ENCODE assay signal across 32 cellular contexts in the genomic region with DNA sequence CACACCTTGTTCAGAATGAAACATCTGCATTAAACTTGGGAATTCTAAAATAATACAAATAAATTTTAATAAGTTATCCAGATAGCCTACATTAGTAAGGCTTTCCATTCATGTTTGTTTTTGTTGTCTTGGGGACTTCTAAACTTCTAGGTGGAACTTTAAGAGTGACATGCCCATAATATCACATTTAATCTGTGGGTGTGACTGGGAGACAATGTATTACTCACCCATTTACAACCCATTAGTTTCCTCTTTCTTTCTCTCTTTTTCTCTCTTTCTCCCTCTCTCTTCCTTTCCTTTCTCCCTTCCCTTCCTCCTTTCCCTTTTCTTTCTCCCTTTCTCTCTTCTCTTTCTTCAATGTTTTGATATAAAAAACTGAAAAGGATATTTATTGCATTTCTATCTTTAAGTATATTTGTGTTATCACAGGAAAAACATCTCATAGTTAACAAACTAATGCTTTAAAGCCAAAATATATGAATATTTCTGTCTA.
"Had no signal": no experiment of that assay in that cellular context is flagged by ENCODE, and none has a peak within 500 bp of the region (broad histone marks: within the 10 kb centered on the region; RNA-seq: fewer than 3 reads in every experiment).

No MANE protein-coding gene starts in this region.

- H3K27me3 Mint-ChIP-seq: activated CD4-positive, alpha-beta T cell treated with anti-CD3 and anti-CD28 coated beads for 36 hours; progenitor cell of endocrine pancreas; stimulated activated memory B cell treated with anti-CD40 and anti-IgM and Interleukin-4, amounts not matched to agents 10 μg/mL and 1 μg/mL and 100 μg/mL, for 72 hours; stimulated activated naive CD8-positive, alpha-beta T cell treated with anti-CD3 and anti-CD28 coated beads, Interleukin-15, amount 100 ng/mL, for 72 hours had no signal

- FAIRE-seq: endothelial cell of umbilical vein had no signal

- H3K27me3 ChIP-seq: adrenal gland, body of pancreas, colonic mucosa, left lung, uterus had no signal

- H3K27ac Mint-ChIP-seq: activated CD4-positive, alpha-beta T cell treated with anti-CD3 and anti-CD28 coated beads for 36 hours; activated naive CD4-positive, alpha-beta T cell treated with anti-CD3 and anti-CD28 coated beads, Interleukin-2, amount 50 U/mL, for 72 hours; immature natural killer cell; nephron; progenitor cell of endocrine pancreas; stimulated activated memory B cell treated with anti-CD40 and anti-IgM and Interleukin-4, amounts not matched to agents 10 μg/mL and 1 μg/mL and 100 μg/mL, for 72 hours; stimulated activated naive CD8-positive, alpha-beta T cell treated with anti-CD3 and anti-CD28 coated beads, Interleukin-15, amount 100 ng/mL, for 72 hours; type B pancreatic cell had no signal

- ATAC-seq: activated CD4-positive, alpha-beta T cell treated with anti-CD3 and anti-CD28 coated beads for 36 hours; activated naive CD4-positive, alpha-beta T cell treated with anti-CD3 and anti-CD28 coated beads, Interleukin-2, amount 50 U/mL, for 72 hours; body of pancreas; heart left ventricle; left lung; lower lobe of right lung; sciatic nerve; stimulated activated memory B cell treated with anti-CD40 and anti-IgM and Interleukin-4, amounts not matched to agents 10 μg/mL and 1 μg/mL and 100 μg/mL, for 72 hours; stimulated activated naive CD8-positive, alpha-beta T cell treated with anti-CD3 and anti-CD28 coated beads, Interleukin-15, amount 100 ng/mL, for 72 hours had no signal

- H3K27ac ChIP-seq: adrenal gland, body of pancreas, cardiac muscle cell, colonic mucosa, heart left ventricle, left lung, lower lobe of right lung, uterus had no signal

- H3K4me3 ChIP-seq: adrenal gland, body of pancreas, cardiac muscle cell, colonic mucosa, heart left ventricle, left lung, lower lobe of right lung, smooth muscle cell, uterus had no signal

- H3K9me3 Mint-ChIP-seq: activated naive CD4-positive, alpha-beta T cell treated with anti-CD3 and anti-CD28 coated beads, Interleukin-2, amount 50 U/mL, for 72 hours; nephron; stimulated activated memory B cell treated with anti-CD40 and anti-IgM and Interleukin-4, amounts not matched to agents 10 μg/mL and 1 μg/mL and 100 μg/mL, for 72 hours; stimulated activated naive CD8-positive, alpha-beta T cell treated with anti-CD3 and anti-CD28 coated beads, Interleukin-15, amount 100 ng/mL, for 72 hours; type B pancreatic cell had no signal

- H3K36me3 ChIP-seq: adrenal gland, cardiac muscle cell, colonic mucosa, heart left ventricle, left lung, lower lobe of right lung, uterus had no signal

- H3K9me3 ChIP-seq: adrenal gland, body of pancreas, colonic mucosa, heart left ventricle, left lung, lower lobe of right lung, uterus had no signal

- H3K4me3 Mint-ChIP-seq: activated CD4-positive, alpha-beta T cell treated with anti-CD3 and anti-CD28 coated beads for 36 hours; immature natural killer cell; nephron; stimulated activated memory B cell treated with anti-CD40 and anti-IgM and Interleukin-4, amounts not matched to agents 10 μg/mL and 1 μg/mL and 100 μg/mL, for 72 hours; stimulated activated naive CD8-positive, alpha-beta T cell treated with anti-CD3 and anti-CD28 coated beads, Interleukin-15, amount 100 ng/mL, for 72 hours; type B pancreatic cell had no signal

- H3K36me3 Mint-ChIP-seq: activated naive CD4-positive, alpha-beta T cell treated with anti-CD3 and anti-CD28 coated beads, Interleukin-2, amount 50 U/mL, for 72 hours; stimulated activated memory B cell treated with anti-CD40 and anti-IgM and Interleukin-4, amounts not matched to agents 10 μg/mL and 1 μg/mL and 100 μg/mL, for 72 hours; type B pancreatic cell had no signal

- H3K4me1 ChIP-seq: body of pancreas, colonic mucosa, uterus had no signal

- DNase-seq: activated CD4-positive, alpha-beta T cell treated with anti-CD3 and anti-CD28 coated beads for 36 hours; activated CD4-positive, CD25-positive, alpha-beta regulatory T cell; activated gamma-delta T cell treated with Interleukin-2 at 50 U/mL for 16 hours; adrenal gland; aorta; body of pancreas; cerebellar nuclear complex; colonic mucosa; foreskin fibroblast; heart left ventricle; hypothalamus; immature natural killer cell; left lung; lower lobe of right lung; mesendoderm; retina; stimulated activated CD4-positive, alpha-beta T cell treated with anti-CD3 and anti-CD28 coated beads, Interleukin-1b, Interleukin-23, amount 100 ng/mL, for 48 hours; stimulated activated CD4-positive, alpha-beta T cell treated with anti-CD3 and anti-CD28 coated beads, Interleukin-4, amount 100 ng/mL, for 4 hours; stimulated activated CD8-positive, alpha-beta memory T cell treated with anti-CD3 and anti-CD28 coated beads, Interleukin-4, amount 100 ng/mL, for 48 hours; stimulated activated naive CD8-positive, alpha-beta T cell treated with anti-CD3 and anti-CD28 coated beads, Interleukin-15, amount 100 ng/mL, for 72 hours; substantia nigra; T-helper 1 cell; uterus had no signal
